In genomic region chr2:1556286-1556685, GRCh38 we compare ENCODE assay signal across 19 cellular contexts.
"Had no signal": no experiment of that assay in that cellular context is flagged by ENCODE, and none has a peak within 500 bp of the region (broad histone marks: within the 10 kb centered on the region; RNA-seq: fewer than 3 reads in every experiment).

No MANE protein-coding gene starts in this region.

- DNase-seq: KBM-7, NCI-H1092, NCI-H1105 treated with DMSO at 0.1 percent for 48 hours, NCI-H1417 treated with DMSO at 0.1 percent for 48 hours, NCI-H187, NCI-H2029, NCI-H2081 treated with DMSO at 0.1 percent for 48 hours, NCI-H2171, NCI-H226, NCI-H446, NCI-H510A, NCI-H524 treated with DMSO at 0.1 percent for 48 hours, NCI-H69, NCI-H774, Peyer's patch, SHP77 treated with DMSO at 0.1 percent for 48 hours, SJCRH30, T-helper 1 cell had no signal

- H3K27ac ChIP-seq: Peyer's patch, SJCRH30, SK-N-MC had no signal
